20 cellular contexts compared by ENCODE assay signal in the genomic region with DNA sequence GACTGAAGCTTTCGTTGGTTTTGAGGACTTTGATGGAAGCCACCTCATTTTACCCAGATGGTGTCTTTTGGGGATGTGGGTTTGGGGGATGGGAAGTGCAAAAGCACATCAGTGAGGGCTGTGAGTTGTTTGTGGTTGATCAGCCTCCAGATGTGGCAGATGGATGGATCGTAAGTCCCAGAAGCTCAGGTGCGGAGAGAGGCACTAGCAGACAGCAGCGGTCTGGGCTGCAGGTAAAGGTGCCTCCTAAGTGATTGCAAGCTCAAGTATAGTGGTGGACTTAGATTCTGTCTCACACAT. TPM values are rescaled to one million over a fixed set of nuclear protein-coding genes. Genes with fewer than 3 reads are reported as not detected.
DNase-seq lines count a peak whose midpoint lies in the region; ATAC-seq lines count a peak whose summit lies in the region.
"Had no signal": no experiment of that assay in that cellular context is flagged by ENCODE, and none has a peak within 500 bp of the region (broad histone marks: within the 10 kb centered on the region; RNA-seq: fewer than 3 reads in every experiment).

No MANE protein-coding gene starts in this region.

- DNase-seq in T-helper 1 cell (no peak), islet precursor cell (peak; percentile 39), left colon (no peak), KBM-7 (no peak)
- DNase-seq in activated T-cell treated with anti-CD3 and anti-CD28 coated beads, Interleukin-2, amount 50 U/mL, for 48 hours: peak; percentile 39 to 46
- DNase-seq: 8988T; DMS153; mammary epithelial cell; NCI-H526; OCI-M1; SHP77 treated with DMSO at 0.1 percent for 48 hours; stimulated activated CD8-positive, alpha-beta memory T cell treated with anti-CD3 and anti-CD28 coated beads, Interleukin-4, amount 100 ng/mL, for 48 hours; testis had no signal

- H3K4me2 ChIP-seq in BLaER1: peak overlapping the region; percentile 89
- H3K4me2 ChIP-seq: KMS-11, smooth muscle cell had no signal

- ATAC-seq in GM21515 (IDR thresholded peaks at IDR 0.05; ENCODE audit: unreplicated experiment) (no peak), left colon (no peak)
- ATAC-seq: WTC11 had no signal

- no peak overlapping the region for H3K4me3 ChIP-seq in BLaER1
- H3K4me3 ChIP-seq: prostate gland, smooth muscle cell, testis had no signal

- H3K4me3 Mint-ChIP-seq in T-helper 1 cell treated with Interleukin-12 subunit alpha and Interleukin-12 subunit beta and Interleukin-4 antibody, amounts not matched to agents 30 μg/mL and 1 μg/mL, for 36 hours: no peak overlapping the region
- H3K4me3 Mint-ChIP-seq: WTC11 had no signal

- in situ Hi-C loops in KBM-7 (cut with MboI; ENCODE audit: low pct_unique_long_range_greater_than_20kb, low sequenced_read_pairs): no loop called here

- H3K9me3 ChIP-seq in BLaER1: peaks cover 6% of the 10 kb centered on the region
- H3K9me3 ChIP-seq: prostate gland, testis had no signal

- H3K27ac ChIP-seq in BLaER1: peak overlapping the region; percentile 93
- H3K27ac ChIP-seq: KMS-11, prostate gland, testis had no signal

- H3K4me1 Mint-ChIP-seq in T-helper 1 cell treated with Interleukin-12 subunit alpha and Interleukin-12 subunit beta and Interleukin-4 antibody, amounts not matched to agents 30 μg/mL and 1 μg/mL, for 36 hours (ENCODE audit: low read depth): peaks cover 53% of the 10 kb centered on the region

- H3K36me3 Mint-ChIP-seq in T-helper 1 cell treated with Interleukin-12 subunit alpha and Interleukin-12 subunit beta and Interleukin-4 antibody, amounts not matched to agents 30 μg/mL and 1 μg/mL, for 36 hours (ENCODE audit: low read depth): peaks cover 40% of the 10 kb centered on the region

- H3K27me3 Mint-ChIP-seq in T-helper 1 cell treated with Interleukin-12 subunit alpha and Interleukin-12 subunit beta and Interleukin-4 antibody, amounts not matched to agents 30 μg/mL and 1 μg/mL, for 36 hours (ENCODE audit: low read depth): no peaks in the 10 kb centered on the region

- H3K9ac ChIP-seq in BLaER1: peak overlapping the region; percentile 77; the same call in 1 of the 2 replicates
- H3K9ac ChIP-seq: KMS-11 had no signal

- H3K27ac Mint-ChIP-seq in T-helper 1 cell treated with Interleukin-12 subunit alpha and Interleukin-12 subunit beta and Interleukin-4 antibody, amounts not matched to agents 30 μg/mL and 1 μg/mL, for 36 hours: peak overlapping the region; percentile 68
- H3K27ac Mint-ChIP-seq: WTC11 had no signal

- H3K27me3 ChIP-seq in BLaER1: no peaks in the 10 kb centered on the region
- H3K27me3 ChIP-seq: testis had no signal

- intact Hi-C loops in left colon (cut with DNase I, micrococcal nuclease): no loop called here

- H4K20me1 ChIP-seq in BLaER1: no peaks in the 10 kb centered on the region

- peaks cover 39% of the 10 kb centered on the region for H3K36me3 ChIP-seq in BLaER1
- H3K36me3 ChIP-seq: prostate gland had no signal

- peaks cover 96% of the 10 kb centered on the region for H3K4me1 ChIP-seq in BLaER1
- H3K4me1 ChIP-seq: prostate gland, testis had no signal

- no peaks in the 10 kb centered on the region for H3K9me3 Mint-ChIP-seq in T-helper 1 cell treated with Interleukin-12 subunit alpha and Interleukin-12 subunit beta and Interleukin-4 antibody, amounts not matched to agents 30 μg/mL and 1 μg/mL, for 36 hours

RNA-seq across cellular contexts. Expression of a gene that starts 18.0 kb away (rescaled TPM):
- 1 to 10 TPM in 1 of 2 donors, under 1 TPM in 1; 0.73 to 1.7 TPM for total RNA-seq in left colon

Comparison
In these comparisons a context has a peak if more than half of its experiments do, and no peak if none do; other contexts are left out.
1. DNase-seq: peak in activated T-cell treated with anti-CD3 and anti-CD28 coated beads, Interleukin-2, amount 50 U/mL, for 48 hours (2 of 2) and islet precursor cell (single experiment); none in T-helper 1 cell (0 of 5), left colon (0 of 2) and KBM-7 (single experiment).